In the genomic region with DNA sequence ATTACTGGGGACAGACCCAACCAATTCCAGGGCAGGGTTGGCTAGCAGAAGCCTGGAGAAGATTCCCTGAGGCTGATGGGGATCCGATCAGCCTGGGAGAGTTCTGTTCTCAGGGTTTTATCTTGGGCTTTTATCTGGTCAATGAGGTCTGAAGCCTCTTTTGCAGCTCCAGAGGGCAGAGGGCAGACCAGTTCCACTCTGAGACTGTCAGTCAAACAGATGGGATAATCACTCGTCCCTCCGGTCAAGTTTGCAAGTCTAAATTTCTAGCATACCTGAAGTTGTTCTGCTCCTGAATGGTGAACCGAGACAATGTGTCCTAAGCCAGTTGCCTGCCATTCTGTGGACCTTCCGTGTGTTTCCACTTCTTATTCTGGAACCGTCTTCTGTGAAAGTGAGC, we compare ENCODE assay signal across 2 cellular contexts.
TF ChIP-seq lines count a peak whose summit lies in the region.

No MANE protein-coding gene starts in this region.

TF ChIP-seq in GM23338, 12 proteins besides CTCF, POLR2A, EP300 and RAD21:
- TF ChIP-seq ZNF114 (CRISPR knock-in tag; IDR thresholded peaks at IDR 0.05): no peak
- TF ChIP-seq, protein P1, sequence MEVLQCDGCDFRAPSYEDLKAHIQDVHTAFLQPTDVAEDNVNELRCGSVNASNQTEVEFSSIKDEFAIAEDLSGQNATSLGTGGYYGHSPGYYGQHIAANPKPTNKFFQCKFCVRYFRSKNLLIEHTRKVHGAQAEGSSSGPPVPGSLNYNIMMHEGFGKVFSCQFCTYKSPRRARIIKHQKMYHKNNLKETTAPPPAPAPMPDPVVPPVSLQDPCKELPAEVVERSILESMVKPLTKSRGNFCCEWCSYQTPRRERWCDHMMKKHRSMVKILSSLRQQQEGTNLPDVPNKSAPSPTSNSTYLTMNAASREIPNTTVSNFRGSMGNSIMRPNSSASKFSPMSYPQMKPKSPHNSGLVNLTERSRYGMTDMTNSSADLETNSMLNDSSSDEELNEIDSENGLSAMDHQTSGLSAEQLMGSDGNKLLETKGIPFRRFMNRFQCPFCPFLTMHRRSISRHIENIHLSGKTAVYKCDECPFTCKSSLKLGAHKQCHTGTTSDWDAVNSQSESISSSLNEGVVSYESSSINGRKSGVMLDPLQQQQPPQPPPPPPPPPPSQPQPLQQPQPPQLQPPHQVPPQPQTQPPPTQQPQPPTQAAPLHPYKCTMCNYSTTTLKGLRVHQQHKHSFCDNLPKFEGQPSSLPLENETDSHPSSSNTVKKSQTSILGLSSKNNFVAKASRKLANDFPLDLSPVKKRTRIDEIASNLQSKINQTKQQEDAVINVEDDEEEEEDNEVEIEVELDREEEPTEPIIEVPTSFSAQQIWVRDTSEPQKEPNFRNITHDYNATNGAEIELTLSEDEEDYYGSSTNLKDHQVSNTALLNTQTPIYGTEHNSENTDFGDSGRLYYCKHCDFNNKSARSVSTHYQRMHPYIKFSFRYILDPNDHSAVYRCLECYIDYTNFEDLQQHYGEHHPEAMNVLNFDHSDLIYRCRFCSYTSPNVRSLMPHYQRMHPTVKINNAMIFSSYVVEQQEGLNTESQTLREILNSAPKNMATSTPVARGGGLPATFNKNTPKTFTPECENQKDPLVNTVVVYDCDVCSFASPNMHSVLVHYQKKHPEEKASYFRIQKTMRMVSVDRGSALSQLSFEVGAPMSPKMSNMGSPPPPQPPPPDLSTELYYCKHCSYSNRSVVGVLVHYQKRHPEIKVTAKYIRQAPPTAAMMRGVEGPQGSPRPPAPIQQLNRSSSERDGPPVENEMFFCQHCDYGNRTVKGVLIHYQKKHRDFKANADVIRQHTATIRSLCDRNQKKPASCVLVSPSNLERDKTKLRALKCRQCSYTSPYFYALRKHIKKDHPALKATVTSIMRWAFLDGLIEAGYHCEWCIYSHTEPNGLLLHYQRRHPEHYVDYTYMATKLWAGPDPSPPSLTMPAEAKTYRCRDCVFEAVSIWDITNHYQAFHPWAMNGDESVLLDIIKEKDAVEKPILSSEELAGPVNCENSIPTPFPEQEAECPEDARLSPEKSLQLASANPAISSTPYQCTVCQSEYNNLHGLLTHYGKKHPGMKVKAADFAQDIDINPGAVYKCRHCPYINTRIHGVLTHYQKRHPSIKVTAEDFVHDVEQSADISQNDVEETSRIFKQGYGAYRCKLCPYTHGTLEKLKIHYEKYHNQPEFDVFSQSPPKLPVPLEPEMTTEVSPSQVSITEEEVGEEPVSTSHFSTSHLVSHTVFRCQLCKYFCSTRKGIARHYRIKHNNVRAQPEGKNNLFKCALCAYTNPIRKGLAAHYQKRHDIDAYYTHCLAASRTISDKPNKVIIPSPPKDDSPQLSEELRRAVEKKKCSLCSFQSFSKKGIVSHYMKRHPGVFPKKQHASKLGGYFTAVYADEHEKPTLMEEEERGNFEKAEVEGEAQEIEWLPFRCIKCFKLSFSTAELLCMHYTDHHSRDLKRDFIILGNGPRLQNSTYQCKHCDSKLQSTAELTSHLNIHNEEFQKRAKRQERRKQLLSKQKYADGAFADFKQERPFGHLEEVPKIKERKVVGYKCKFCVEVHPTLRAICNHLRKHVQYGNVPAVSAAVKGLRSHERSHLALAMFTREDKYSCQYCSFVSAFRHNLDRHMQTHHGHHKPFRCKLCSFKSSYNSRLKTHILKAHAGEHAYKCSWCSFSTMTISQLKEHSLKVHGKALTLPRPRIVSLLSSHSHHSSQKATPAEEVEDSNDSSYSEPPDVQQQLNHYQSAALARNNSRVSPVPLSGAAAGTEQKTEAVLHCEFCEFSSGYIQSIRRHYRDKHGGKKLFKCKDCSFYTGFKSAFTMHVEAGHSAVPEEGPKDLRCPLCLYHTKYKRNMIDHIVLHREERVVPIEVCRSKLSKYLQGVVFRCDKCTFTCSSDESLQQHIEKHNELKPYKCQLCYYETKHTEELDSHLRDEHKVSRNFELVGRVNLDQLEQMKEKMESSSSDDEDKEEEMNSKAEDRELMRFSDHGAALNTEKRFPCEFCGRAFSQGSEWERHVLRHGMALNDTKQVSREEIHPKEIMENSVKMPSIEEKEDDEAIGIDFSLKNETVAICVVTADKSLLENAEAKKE (CRISPR knock-in tag; IDR thresholded peaks at IDR 0.05): no peak
- TF ChIP-seq, protein P2, sequence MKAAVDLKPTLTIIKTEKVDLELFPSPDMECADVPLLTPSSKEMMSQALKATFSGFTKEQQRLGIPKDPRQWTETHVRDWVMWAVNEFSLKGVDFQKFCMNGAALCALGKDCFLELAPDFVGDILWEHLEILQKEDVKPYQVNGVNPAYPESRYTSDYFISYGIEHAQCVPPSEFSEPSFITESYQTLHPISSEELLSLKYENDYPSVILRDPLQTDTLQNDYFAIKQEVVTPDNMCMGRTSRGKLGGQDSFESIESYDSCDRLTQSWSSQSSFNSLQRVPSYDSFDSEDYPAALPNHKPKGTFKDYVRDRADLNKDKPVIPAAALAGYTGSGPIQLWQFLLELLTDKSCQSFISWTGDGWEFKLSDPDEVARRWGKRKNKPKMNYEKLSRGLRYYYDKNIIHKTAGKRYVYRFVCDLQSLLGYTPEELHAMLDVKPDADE (IDR thresholded peaks at IDR 0.05): no peak
- TF ChIP-seq JUNB (IDR thresholded peaks at IDR 0.05; ENCODE audit: unreplicated experiment): no peak
- no peak for TF ChIP-seq STAT1 (IDR thresholded peaks at IDR 0.05; ENCODE audit: unreplicated experiment)
- no peak for TF ChIP-seq POLR2AphosphoS5 (IDR thresholded peaks at IDR 0.05; ENCODE audit: low read depth)
- no peak for TF ChIP-seq EZH2phosphoT487 (IDR thresholded peaks at IDR 0.05; ENCODE audit: unreplicated experiment)
- no peak for TF ChIP-seq EZH2 (IDR thresholded peaks at IDR 0.05; ENCODE audit: low read depth, unreplicated experiment)
- no peak for TF ChIP-seq ZNF331 (CRISPR knock-in tag; IDR thresholded peaks at IDR 0.05; ENCODE audit: low read depth)
TF ChIP-seq in GM23338: peak in this region for 0.

TF ChIP-seq in H1, 55 proteins besides CTCF, POLR2A, EP300 and RAD21:
- TF ChIP-seq TEAD4 (IDR thresholded peaks at IDR 0.05; ENCODE audit: low read depth, low read length) (no peak), SIRT6 (IDR thresholded peaks at IDR 0.05; ENCODE audit: low read length) (no peak), SAP30 (IDR thresholded peaks at IDR 0.05; ENCODE audit: insufficient read depth, insufficient replicate concordance, low read length) (no peak), EGR1 (IDR thresholded peaks at IDR 0.05; ENCODE audit: borderline replicate concordance, low read depth, low read length) (no peak), YY1 (IDR thresholded peaks at IDR 0.05; ENCODE audit: low read depth, low read length) (no peak), SIX5 (IDR thresholded peaks at IDR 0.05; ENCODE audit: low read depth, low read length) (no peak), SP1 (IDR thresholded peaks at IDR 0.05; ENCODE audit: low read depth, low read length) (no peak), CBX5 (IDR thresholded peaks at IDR 0.05; ENCODE audit: low read depth, low read length) (no peak), E2F6 (IDR thresholded peaks at IDR 0.05) (no peak), MAFK (IDR thresholded peaks at IDR 0.05; ENCODE audit: low read depth, low read length) (no peak), CHD2 (IDR thresholded peaks at IDR 0.05; ENCODE audit: low read length) (no peak), KDM1A (IDR thresholded peaks at IDR 0.05; ENCODE audit: borderline replicate concordance, low read length) (no peak), HDAC2 (IDR thresholded peaks at IDR 0.05; ENCODE audit: borderline replicate concordance in 1 of 2, low read depth in 2 of 2, low read length in 2 of 2) (no peak), EZH2 (IDR thresholded peaks at IDR 0.05; ENCODE audit: low read depth, low read length, severe bottlenecking) (no peak), CREB1 (IDR thresholded peaks at IDR 0.05) (no peak), TAF7 (optimal IDR thresholded peaks at IDR 0.05; ENCODE audit: borderline replicate concordance, low read depth, low read length) (no peak)
- TF ChIP-seq, protein P3, sequence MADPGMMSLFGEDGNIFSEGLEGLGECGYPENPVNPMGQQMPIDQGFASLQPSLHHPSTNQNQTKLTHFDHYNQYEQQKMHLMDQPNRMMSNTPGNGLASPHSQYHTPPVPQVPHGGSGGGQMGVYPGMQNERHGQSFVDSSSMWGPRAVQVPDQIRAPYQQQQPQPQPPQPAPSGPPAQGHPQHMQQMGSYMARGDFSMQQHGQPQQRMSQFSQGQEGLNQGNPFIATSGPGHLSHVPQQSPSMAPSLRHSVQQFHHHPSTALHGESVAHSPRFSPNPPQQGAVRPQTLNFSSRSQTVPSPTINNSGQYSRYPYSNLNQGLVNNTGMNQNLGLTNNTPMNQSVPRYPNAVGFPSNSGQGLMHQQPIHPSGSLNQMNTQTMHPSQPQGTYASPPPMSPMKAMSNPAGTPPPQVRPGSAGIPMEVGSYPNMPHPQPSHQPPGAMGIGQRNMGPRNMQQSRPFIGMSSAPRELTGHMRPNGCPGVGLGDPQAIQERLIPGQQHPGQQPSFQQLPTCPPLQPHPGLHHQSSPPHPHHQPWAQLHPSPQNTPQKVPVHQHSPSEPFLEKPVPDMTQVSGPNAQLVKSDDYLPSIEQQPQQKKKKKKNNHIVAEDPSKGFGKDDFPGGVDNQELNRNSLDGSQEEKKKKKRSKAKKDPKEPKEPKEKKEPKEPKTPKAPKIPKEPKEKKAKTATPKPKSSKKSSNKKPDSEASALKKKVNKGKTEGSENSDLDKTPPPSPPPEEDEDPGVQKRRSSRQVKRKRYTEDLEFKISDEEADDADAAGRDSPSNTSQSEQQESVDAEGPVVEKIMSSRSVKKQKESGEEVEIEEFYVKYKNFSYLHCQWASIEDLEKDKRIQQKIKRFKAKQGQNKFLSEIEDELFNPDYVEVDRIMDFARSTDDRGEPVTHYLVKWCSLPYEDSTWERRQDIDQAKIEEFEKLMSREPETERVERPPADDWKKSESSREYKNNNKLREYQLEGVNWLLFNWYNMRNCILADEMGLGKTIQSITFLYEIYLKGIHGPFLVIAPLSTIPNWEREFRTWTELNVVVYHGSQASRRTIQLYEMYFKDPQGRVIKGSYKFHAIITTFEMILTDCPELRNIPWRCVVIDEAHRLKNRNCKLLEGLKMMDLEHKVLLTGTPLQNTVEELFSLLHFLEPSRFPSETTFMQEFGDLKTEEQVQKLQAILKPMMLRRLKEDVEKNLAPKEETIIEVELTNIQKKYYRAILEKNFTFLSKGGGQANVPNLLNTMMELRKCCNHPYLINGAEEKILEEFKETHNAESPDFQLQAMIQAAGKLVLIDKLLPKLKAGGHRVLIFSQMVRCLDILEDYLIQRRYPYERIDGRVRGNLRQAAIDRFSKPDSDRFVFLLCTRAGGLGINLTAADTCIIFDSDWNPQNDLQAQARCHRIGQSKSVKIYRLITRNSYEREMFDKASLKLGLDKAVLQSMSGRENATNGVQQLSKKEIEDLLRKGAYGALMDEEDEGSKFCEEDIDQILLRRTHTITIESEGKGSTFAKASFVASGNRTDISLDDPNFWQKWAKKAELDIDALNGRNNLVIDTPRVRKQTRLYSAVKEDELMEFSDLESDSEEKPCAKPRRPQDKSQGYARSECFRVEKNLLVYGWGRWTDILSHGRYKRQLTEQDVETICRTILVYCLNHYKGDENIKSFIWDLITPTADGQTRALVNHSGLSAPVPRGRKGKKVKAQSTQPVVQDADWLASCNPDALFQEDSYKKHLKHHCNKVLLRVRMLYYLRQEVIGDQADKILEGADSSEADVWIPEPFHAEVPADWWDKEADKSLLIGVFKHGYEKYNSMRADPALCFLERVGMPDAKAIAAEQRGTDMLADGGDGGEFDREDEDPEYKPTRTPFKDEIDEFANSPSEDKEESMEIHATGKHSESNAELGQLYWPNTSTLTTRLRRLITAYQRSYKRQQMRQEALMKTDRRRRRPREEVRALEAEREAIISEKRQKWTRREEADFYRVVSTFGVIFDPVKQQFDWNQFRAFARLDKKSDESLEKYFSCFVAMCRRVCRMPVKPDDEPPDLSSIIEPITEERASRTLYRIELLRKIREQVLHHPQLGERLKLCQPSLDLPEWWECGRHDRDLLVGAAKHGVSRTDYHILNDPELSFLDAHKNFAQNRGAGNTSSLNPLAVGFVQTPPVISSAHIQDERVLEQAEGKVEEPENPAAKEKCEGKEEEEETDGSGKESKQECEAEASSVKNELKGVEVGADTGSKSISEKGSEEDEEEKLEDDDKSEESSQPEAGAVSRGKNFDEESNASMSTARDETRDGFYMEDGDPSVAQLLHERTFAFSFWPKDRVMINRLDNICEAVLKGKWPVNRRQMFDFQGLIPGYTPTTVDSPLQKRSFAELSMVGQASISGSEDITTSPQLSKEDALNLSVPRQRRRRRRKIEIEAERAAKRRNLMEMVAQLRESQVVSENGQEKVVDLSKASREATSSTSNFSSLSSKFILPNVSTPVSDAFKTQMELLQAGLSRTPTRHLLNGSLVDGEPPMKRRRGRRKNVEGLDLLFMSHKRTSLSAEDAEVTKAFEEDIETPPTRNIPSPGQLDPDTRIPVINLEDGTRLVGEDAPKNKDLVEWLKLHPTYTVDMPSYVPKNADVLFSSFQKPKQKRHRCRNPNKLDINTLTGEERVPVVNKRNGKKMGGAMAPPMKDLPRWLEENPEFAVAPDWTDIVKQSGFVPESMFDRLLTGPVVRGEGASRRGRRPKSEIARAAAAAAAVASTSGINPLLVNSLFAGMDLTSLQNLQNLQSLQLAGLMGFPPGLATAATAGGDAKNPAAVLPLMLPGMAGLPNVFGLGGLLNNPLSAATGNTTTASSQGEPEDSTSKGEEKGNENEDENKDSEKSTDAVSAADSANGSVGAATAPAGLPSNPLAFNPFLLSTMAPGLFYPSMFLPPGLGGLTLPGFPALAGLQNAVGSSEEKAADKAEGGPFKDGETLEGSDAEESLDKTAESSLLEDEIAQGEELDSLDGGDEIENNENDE (IDR thresholded peaks at IDR 0.05; ENCODE audit: insufficient replicate concordance, low read length): no peak
- TF ChIP-seq, protein P4, sequence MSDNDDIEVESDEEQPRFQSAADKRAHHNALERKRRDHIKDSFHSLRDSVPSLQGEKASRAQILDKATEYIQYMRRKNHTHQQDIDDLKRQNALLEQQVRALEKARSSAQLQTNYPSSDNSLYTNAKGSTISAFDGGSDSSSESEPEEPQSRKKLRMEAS (IDR thresholded peaks at IDR 0.05): no peak
